ENCODE assay signal across 2 cellular contexts in the genomic region with DNA sequence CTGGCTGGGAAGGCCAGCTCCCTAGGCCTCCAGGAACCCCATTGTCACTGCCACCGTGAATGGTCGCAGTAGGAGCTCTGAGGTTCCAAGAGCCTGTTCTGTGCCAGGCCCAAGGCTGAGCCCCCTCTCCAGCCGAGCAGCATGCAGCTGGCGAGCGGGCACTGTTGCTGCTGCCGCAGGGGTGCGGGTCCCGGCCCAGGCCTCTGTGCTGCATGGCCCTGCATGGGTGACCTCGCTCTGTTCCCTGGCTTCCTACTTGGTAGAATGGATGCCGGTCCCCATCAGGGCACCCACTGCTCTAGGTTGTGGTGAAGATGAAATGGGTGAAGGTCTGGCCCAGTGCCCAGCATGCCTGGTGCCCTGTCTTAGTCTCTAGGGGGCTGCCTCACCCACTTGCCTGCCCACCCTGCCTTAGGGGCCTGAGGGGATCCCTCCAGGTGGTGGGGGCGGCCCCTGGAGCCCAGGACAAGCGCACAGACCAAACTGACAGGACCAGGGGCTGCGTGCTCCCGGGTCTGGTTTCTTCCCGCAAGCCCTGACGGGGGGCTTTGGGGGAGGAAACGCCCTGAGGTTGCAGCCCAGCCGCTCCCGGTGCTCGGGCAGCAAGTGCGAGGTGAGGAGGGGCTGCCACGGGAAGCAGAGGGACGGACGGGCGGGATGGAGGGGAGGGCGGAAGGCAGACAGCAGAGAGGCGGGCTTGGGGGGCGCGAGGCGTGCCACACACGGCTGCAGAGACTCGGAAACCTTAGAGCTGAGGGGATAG.
A peak's percentile ranks its signal among the peaks of the same experiment; 100 is the strongest.
TF ChIP-seq lines count a peak whose summit lies in the region.

No MANE protein-coding gene starts in this region.

TF ChIP-seq in HepG2, 621 proteins besides CTCF, POLR2A, EP300 and RAD21:
- TF ChIP-seq ZNF383 (CRISPR knock-in tag; IDR thresholded peaks at IDR 0.05; ENCODE audit: borderline replicate concordance) (no peak), AGO2 (optimal IDR thresholded peaks at IDR 0.05; ENCODE audit: low read depth, low read length) (peak; percentile 8)

TF ChIP-seq in GM23338, 12 proteins besides CTCF, POLR2A, EP300 and RAD21:
- TF ChIP-seq JUNB (IDR thresholded peaks at IDR 0.05; ENCODE audit: unreplicated experiment) (no peak), ZNF462 (CRISPR knock-in tag; IDR thresholded peaks at IDR 0.05) (no peak), ZNF331 (CRISPR knock-in tag; IDR thresholded peaks at IDR 0.05; ENCODE audit: low read depth) (no peak), EZH2phosphoT487 (IDR thresholded peaks at IDR 0.05; ENCODE audit: unreplicated experiment) (no peak), STAT1 (IDR thresholded peaks at IDR 0.05; ENCODE audit: unreplicated experiment) (no peak), NANOG (IDR thresholded peaks at IDR 0.05; ENCODE audit: borderline replicate concordance) (no peak), POLR2AphosphoS5 (IDR thresholded peaks at IDR 0.05; ENCODE audit: low read depth) (no peak), CREB1 (CRISPR knock-in tag; IDR thresholded peaks at IDR 0.05; ENCODE audit: low read depth) (no peak), EZH2 (IDR thresholded peaks at IDR 0.05; ENCODE audit: low read depth, unreplicated experiment) (no peak), ZNF114 (CRISPR knock-in tag; IDR thresholded peaks at IDR 0.05) (no peak)
- TF ChIP-seq, protein P1, sequence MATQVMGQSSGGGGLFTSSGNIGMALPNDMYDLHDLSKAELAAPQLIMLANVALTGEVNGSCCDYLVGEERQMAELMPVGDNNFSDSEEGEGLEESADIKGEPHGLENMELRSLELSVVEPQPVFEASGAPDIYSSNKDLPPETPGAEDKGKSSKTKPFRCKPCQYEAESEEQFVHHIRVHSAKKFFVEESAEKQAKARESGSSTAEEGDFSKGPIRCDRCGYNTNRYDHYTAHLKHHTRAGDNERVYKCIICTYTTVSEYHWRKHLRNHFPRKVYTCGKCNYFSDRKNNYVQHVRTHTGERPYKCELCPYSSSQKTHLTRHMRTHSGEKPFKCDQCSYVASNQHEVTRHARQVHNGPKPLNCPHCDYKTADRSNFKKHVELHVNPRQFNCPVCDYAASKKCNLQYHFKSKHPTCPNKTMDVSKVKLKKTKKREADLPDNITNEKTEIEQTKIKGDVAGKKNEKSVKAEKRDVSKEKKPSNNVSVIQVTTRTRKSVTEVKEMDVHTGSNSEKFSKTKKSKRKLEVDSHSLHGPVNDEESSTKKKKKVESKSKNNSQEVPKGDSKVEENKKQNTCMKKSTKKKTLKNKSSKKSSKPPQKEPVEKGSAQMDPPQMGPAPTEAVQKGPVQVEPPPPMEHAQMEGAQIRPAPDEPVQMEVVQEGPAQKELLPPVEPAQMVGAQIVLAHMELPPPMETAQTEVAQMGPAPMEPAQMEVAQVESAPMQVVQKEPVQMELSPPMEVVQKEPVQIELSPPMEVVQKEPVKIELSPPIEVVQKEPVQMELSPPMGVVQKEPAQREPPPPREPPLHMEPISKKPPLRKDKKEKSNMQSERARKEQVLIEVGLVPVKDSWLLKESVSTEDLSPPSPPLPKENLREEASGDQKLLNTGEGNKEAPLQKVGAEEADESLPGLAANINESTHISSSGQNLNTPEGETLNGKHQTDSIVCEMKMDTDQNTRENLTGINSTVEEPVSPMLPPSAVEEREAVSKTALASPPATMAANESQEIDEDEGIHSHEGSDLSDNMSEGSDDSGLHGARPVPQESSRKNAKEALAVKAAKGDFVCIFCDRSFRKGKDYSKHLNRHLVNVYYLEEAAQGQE (IDR thresholded peaks at IDR 0.05; ENCODE audit: unreplicated experiment) = no peak
- TF ChIP-seq, protein P2, sequence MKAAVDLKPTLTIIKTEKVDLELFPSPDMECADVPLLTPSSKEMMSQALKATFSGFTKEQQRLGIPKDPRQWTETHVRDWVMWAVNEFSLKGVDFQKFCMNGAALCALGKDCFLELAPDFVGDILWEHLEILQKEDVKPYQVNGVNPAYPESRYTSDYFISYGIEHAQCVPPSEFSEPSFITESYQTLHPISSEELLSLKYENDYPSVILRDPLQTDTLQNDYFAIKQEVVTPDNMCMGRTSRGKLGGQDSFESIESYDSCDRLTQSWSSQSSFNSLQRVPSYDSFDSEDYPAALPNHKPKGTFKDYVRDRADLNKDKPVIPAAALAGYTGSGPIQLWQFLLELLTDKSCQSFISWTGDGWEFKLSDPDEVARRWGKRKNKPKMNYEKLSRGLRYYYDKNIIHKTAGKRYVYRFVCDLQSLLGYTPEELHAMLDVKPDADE (IDR thresholded peaks at IDR 0.05) = no peak
